In genomic region chr10:58512470-58513188, GRCh38 we compare ENCODE assay signal across 8 cellular contexts. TPM values are rescaled to one million over a fixed set of nuclear protein-coding genes. Genes with fewer than 3 reads are reported as not detected.
DNase-seq lines count a peak whose midpoint lies in the region; TF ChIP-seq lines count a peak whose summit lies in the region.

Gene BICC1, plus strand, starts transcription at chr10:58512872. Its CDS starts 272 bp downstream, at chr10:58513144.

- H3K79me2 ChIP-seq in mesendoderm (ENCODE audit: control insufficient read depth, insufficient read depth, low read length): no peaks in the 10 kb centered on the region

- H2BK5ac ChIP-seq in mesendoderm (ENCODE audit: low read length): no peak within 1 kb of the TSS

- no peak within 1 kb of the TSS for H2BK15ac ChIP-seq in mesendoderm (replicated peaks; ENCODE audit: low read depth)

- intact Hi-C loops in Caco-2 (cut with micrococcal nuclease; ENCODE audit: unreplicated experiment): loop anchor here (1.0 to 10.0 kb wide), 4 partner anchors 44 to 662 kb away; partner anchors contain the start of gene PHYHIPL

- no peak within 1 kb of the TSS for H2BK120ac ChIP-seq in mesendoderm (ENCODE audit: low read depth, low read length)

- H3K4me1 ChIP-seq in Caco-2 (peaks cover 25% of the 10 kb centered on the region), mesendoderm (ENCODE audit: control insufficient read depth, low read depth, low read length) (peaks cover 2% of the 10 kb centered on the region)

- CTCF ChIA-PET in Caco-2 (lab: Charles Lee): interaction anchor here (1.0 to 3.3 kb wide), 5 partner anchors 18 to 128 kb away, joined by 3 to 19 read pairs (median 3); partner anchors contain the start of gene TFAM

- POLR2A ChIA-PET in Caco-2 (lab: Charles Lee): interaction anchor here (0.6 to 1.3 kb wide), 2 partner anchors 68 to 100 kb away, joined by 3 read pairs; no protein-coding TSS in a partner anchor

- H3K27ac ChIP-seq in mesendoderm (ENCODE audit: low read depth, low read length) (no peak within 1 kb of the TSS), temporal lobe (ENCODE audit: low read depth, low read length) (peak within 1 kb of the TSS; percentile 9)

- peak; percentile 71 to 88 for DNase-seq in Caco-2
- peak; percentile 26 for DNase-seq in HFFc6
- DNase-seq in T-helper 2 cell treated with Interferon-gamma antibody and Interleukin-4, amounts not matched to agents 5 μg/mL and 100 μg/mL, for 36 hours (ENCODE audit: low spot score): peak; percentile 11
- no peak for DNase-seq in epithelial cell of proximal tubule (ENCODE audit: low read depth)
- DNase-seq in mesendoderm: peak; percentile 38
- no peak for DNase-seq in A172 (ENCODE audit: low spot score)
- no peak for DNase-seq in cerebellar cortex (ENCODE audit: low spot score)

- H3K9ac ChIP-seq in mesendoderm (ENCODE audit: low read length): peak within 1 kb of the TSS; percentile 37

- peak within 1 kb of the TSS; percentile 51 for H3K56ac ChIP-seq in mesendoderm (ENCODE audit: low read length)

- H4K8ac ChIP-seq in mesendoderm (ENCODE audit: low read depth, low read length): no peak within 1 kb of the TSS

- H3K27ac Mint-ChIP-seq in Caco-2 (ENCODE audit: unreplicated experiment): peak within 1 kb of the TSS; percentile 78
- H3K27ac Mint-ChIP-seq in HFFc6: peak within 1 kb of the TSS; percentile 90
- no peak within 1 kb of the TSS for H3K27ac Mint-ChIP-seq in T-helper 2 cell treated with Interferon-gamma antibody and Interleukin-4, amounts not matched to agents 5 μg/mL and 100 μg/mL, for 36 hours

- H3K4me3 Mint-ChIP-seq in Caco-2 (ENCODE audit: unreplicated experiment) (peak within 1 kb of the TSS; percentile 94), HFFc6 (peak within 1 kb of the TSS; percentile 95)
- peak within 1 kb of the TSS; percentile 69 for H3K4me3 Mint-ChIP-seq in T-helper 2 cell treated with Interferon-gamma antibody and Interleukin-4, amounts not matched to agents 5 μg/mL and 100 μg/mL, for 36 hours

- H3K4me2 ChIP-seq in mesendoderm (ENCODE audit: low read length): peak within 1 kb of the TSS; percentile 97

- H3K27me3 Mint-ChIP-seq in Caco-2 (ENCODE audit: insufficient read depth, unreplicated experiment) (no peaks in the 10 kb centered on the region), HFFc6 (ENCODE audit: insufficient read depth) (peaks cover 2% of the 10 kb centered on the region; the same call in 1 of the 2 replicates)
- H3K27me3 Mint-ChIP-seq in T-helper 2 cell treated with Interferon-gamma antibody and Interleukin-4, amounts not matched to agents 5 μg/mL and 100 μg/mL, for 36 hours (ENCODE audit: low read depth): peaks cover 27% of the 10 kb centered on the region

- no TSS peak for BruUV-seq in Caco-2 (replicated peaks; lab: Mats Ljungman, UMichigan)

- H3K4me1 Mint-ChIP-seq in Caco-2 (ENCODE audit: low read depth, unreplicated experiment): peaks cover 11% of the 10 kb centered on the region
- H3K4me1 Mint-ChIP-seq in HFFc6 (ENCODE audit: low read depth): peaks cover 26% of the 10 kb centered on the region
- H3K4me1 Mint-ChIP-seq in T-helper 2 cell treated with Interferon-gamma antibody and Interleukin-4, amounts not matched to agents 5 μg/mL and 100 μg/mL, for 36 hours (ENCODE audit: low read depth): peaks cover 7% of the 10 kb centered on the region

- H3K9me3 Mint-ChIP-seq in Caco-2 (ENCODE audit: unreplicated experiment) (no peaks in the 10 kb centered on the region), HFFc6 (no peaks in the 10 kb centered on the region)
- no peaks in the 10 kb centered on the region for H3K9me3 Mint-ChIP-seq in T-helper 2 cell treated with Interferon-gamma antibody and Interleukin-4, amounts not matched to agents 5 μg/mL and 100 μg/mL, for 36 hours

- no peak within 1 kb of the TSS for H3K18ac ChIP-seq in mesendoderm (ENCODE audit: low read length)

- peaks cover 20% of the 10 kb centered on the region for H3K36me3 Mint-ChIP-seq in Caco-2 (ENCODE audit: insufficient read depth, unreplicated experiment)
- H3K36me3 Mint-ChIP-seq in HFFc6 (ENCODE audit: low read depth): peaks cover 18% of the 10 kb centered on the region
- H3K36me3 Mint-ChIP-seq in T-helper 2 cell treated with Interferon-gamma antibody and Interleukin-4, amounts not matched to agents 5 μg/mL and 100 μg/mL, for 36 hours (ENCODE audit: low read depth): peaks cover 1% of the 10 kb centered on the region

- H3K79me1 ChIP-seq in mesendoderm (ENCODE audit: low read length): no peaks in the 10 kb centered on the region

- WGBS in mesendoderm (ENCODE audit: extremely low coverage, insufficient coverage, low lambda C conversion rate): 100% methylated on average over 1 of the region's 83 CpGs

- H3K27me3 ChIP-seq in Caco-2 (replicated peaks; ENCODE audit: control insufficient read depth, insufficient read depth, low read length) (no peaks in the 10 kb centered on the region), mesendoderm (ENCODE audit: insufficient read depth, low read length, poor library complexity) (peaks cover 7% of the 10 kb centered on the region)

- no peak within 1 kb of the TSS for H4K5ac ChIP-seq in mesendoderm (ENCODE audit: low read length)

- H3K23ac ChIP-seq in mesendoderm (ENCODE audit: low read length): no peak within 1 kb of the TSS

- TF ChIP-seq CTCF in Caco-2 (IDR thresholded peaks at IDR 0.05; ENCODE audit: insufficient read depth in 1 of 2, low read depth in 1 of 2, low read length in 1 of 2, severe bottlenecking in 1 of 2, unreplicated experiment in 1 of 2) (peak in 1 of 2 experiments; percentile 11), HFFc6 (IDR thresholded peaks at IDR 0.05) (peak; percentile 12; the same call in 1 of the 2 replicates), epithelial cell of proximal tubule (conservative IDR thresholded peaks at IDR 0.05; ENCODE audit: low read depth, low read length) (no peak)

- H2AK5ac ChIP-seq in mesendoderm (ENCODE audit: low read length): no peak within 1 kb of the TSS

- H3K4me3 ChIP-seq in Caco-2 (ENCODE audit: low read depth, low read length) (peak within 1 kb of the TSS; percentile 98), epithelial cell of proximal tubule (ENCODE audit: low read depth, low read length) (peak within 1 kb of the TSS; percentile 92), mesendoderm (ENCODE audit: low read length) (peak within 1 kb of the TSS; percentile 26)

- H3K9me3 ChIP-seq in Caco-2: no peaks in the 10 kb centered on the region

- no peaks in the 10 kb centered on the region for H3K36me3 ChIP-seq in Caco-2 (ENCODE audit: control insufficient read depth, insufficient read depth, low read length)
- no peaks in the 10 kb centered on the region for H3K36me3 ChIP-seq in mesendoderm (ENCODE audit: control insufficient read depth, insufficient read depth, low read length)

- no peak within 1 kb of the TSS for H3K4ac ChIP-seq in mesendoderm (ENCODE audit: low read depth, low read length)

RNA-seq across cellular contexts. Expression of gene BICC1, which starts in this region (rescaled TPM):
- total RNA-seq in Caco-2 (2022) (118 and 122 TPM in 2 replicates), epithelial cell of proximal tubule (103 and 150 TPM in 2 replicates), temporal lobe (3.7 TPM)
- total RNA-seq in HFFc6 (2021; fragmentation: NEBNext Ultra II Directional; extraction: Animal tissue kit (Norgen Biotek cat#: 25700)): 10 to 100 TPM; 55.6 to 67.7 (median 64.8) TPM
- 0.46 TPM for polyA plus RNA-seq in mesendoderm (2013, experiment 1 of 2)
- 0.53 TPM for polyA plus RNA-seq in mesendoderm (2013, experiment 2 of 2)
- total RNA-seq in A172 (2014; rRNA removed; shearing (Covaris generic)): 1.3 and 2.3 TPM in 2 replicates

Comparison
In these comparisons a context has a peak if more than half of its experiments do, and no peak if none do; other contexts are left out.
1. RNA of gene BICC1 (total RNA-seq): 103 to 150 TPM in epithelial cell of proximal tubule, 118 to 122 TPM in Caco-2 and 55.6 to 67.7 TPM in HFFc6; 3.7 TPM in temporal lobe (single experiment) and 1.3 to 2.3 TPM in A172; every median in the first group is over 10 times any median in the second.
2. DNase-seq: peak in Caco-2 (2 of 2), HFFc6 (single experiment), T-helper 2 cell treated with Interferon-gamma antibody and Interleukin-4, amounts not matched to agents 5 μg/mL and 100 μg/mL, for 36 hours (single experiment) and mesendoderm (single experiment); none in epithelial cell of proximal tubule (single experiment), A172 (single experiment) and cerebellar cortex (single experiment).
3. H3K4me3 ChIP-seq: peak in every context shown above with its lines; median percentile 98 in Caco-2; 92 in epithelial cell of proximal tubule; 26 in mesendoderm.
4. Peak in every context shown above with its lines, with median percentiles within 50 percentile points of each other: H3K4me3 Mint-ChIP-seq.